10 cellular contexts compared by ENCODE assay signal in genomic region chr11:65787649-65788622, GRCh38.
DNase-seq lines count a peak whose midpoint lies in the region; ATAC-seq and TF ChIP-seq lines count a peak whose summit lies in the region.
"Had no signal": no experiment of that assay in that cellular context is flagged by ENCODE, and none has a peak within 500 bp of the region (broad histone marks: within the 10 kb centered on the region; RNA-seq: fewer than 3 reads in every experiment).

No MANE protein-coding gene starts in this region.

- no peaks in the 10 kb centered on the region for H3K36me3 ChIP-seq in RWPE2 (ENCODE audit: low read depth)
- peaks cover 5% of the 10 kb centered on the region for H3K36me3 ChIP-seq in iPS-15b (ENCODE audit: control insufficient read depth, insufficient read depth, low read length)

- no peak overlapping the region for H3K27ac ChIP-seq in RWPE2 (ENCODE audit: poor library complexity, severe bottlenecking)

- ATAC-seq in RWPE2 (ENCODE audit: low read depth): no peak
- no peak for ATAC-seq in stimulated activated effector memory CD8-positive, alpha-beta T cell treated with anti-CD3 and anti-CD28 coated beads, Interleukin-12 subunit alpha, Interleukin-12 subunit beta, amount 100 ng/mL, for 72 hours
- ATAC-seq in GM21360 (IDR thresholded peaks at IDR 0.05; ENCODE audit: unreplicated experiment): no peak

- H3K9me3 ChIP-seq in RWPE2 (ENCODE audit: severe bottlenecking) (no peaks in the 10 kb centered on the region), iPS-15b (ENCODE audit: control insufficient read depth, insufficient read depth, low read length) (no peaks in the 10 kb centered on the region)

- peaks cover 35% of the 10 kb centered on the region for H3K4me1 Mint-ChIP-seq in T-helper 2 cell treated with Interferon-gamma antibody and Interleukin-4, amounts not matched to agents 5 μg/mL and 100 μg/mL, for 36 hours (ENCODE audit: low read depth)
- H3K4me1 Mint-ChIP-seq in stimulated activated effector memory CD8-positive, alpha-beta T cell treated with anti-CD3 and anti-CD28 coated beads, Interleukin-12 subunit alpha, Interleukin-12 subunit beta, amount 100 ng/mL, for 72 hours: peaks cover 54% of the 10 kb centered on the region

- peaks cover 25% of the 10 kb centered on the region for H3K27me3 ChIP-seq in RWPE2 (ENCODE audit: insufficient read depth, poor library complexity, severe bottlenecking)
- peaks cover 32% of the 10 kb centered on the region for H3K27me3 ChIP-seq in iPS-15b (ENCODE audit: control insufficient read depth, insufficient read depth, low read length)

- H3K9ac ChIP-seq in iPS-15b (ENCODE audit: low read depth, low read length): peak overlapping the region; percentile 24

- H3K36me3 Mint-ChIP-seq in T-helper 2 cell treated with Interferon-gamma antibody and Interleukin-4, amounts not matched to agents 5 μg/mL and 100 μg/mL, for 36 hours (ENCODE audit: low read depth): peaks cover 1% of the 10 kb centered on the region
- H3K36me3 Mint-ChIP-seq in stimulated activated effector memory CD8-positive, alpha-beta T cell treated with anti-CD3 and anti-CD28 coated beads, Interleukin-12 subunit alpha, Interleukin-12 subunit beta, amount 100 ng/mL, for 72 hours: no peaks in the 10 kb centered on the region

- peaks cover 39% of the 10 kb centered on the region for H3K27me3 Mint-ChIP-seq in T-helper 2 cell treated with Interferon-gamma antibody and Interleukin-4, amounts not matched to agents 5 μg/mL and 100 μg/mL, for 36 hours (ENCODE audit: low read depth)

- DNase-seq in T-helper 2 cell treated with Interferon-gamma antibody and Interleukin-4, amounts not matched to agents 5 μg/mL and 100 μg/mL, for 36 hours (ENCODE audit: low spot score): no peak
- DNase-seq in T-helper 2 cell (no peak), RWPE2 (ENCODE audit: low spot score) (no peak), GM19240 (ENCODE audit: insufficient read length, low spot score) (no peak), NCI-H524 treated with DMSO at 0.1 percent for 48 hours (lab: John Stamatoyannopoulos, UW) (no peak)
- DNase-seq in stimulated activated effector memory CD8-positive, alpha-beta T cell treated with anti-CD3 and anti-CD28 coated beads, Interleukin-12 subunit alpha, Interleukin-12 subunit beta, amount 100 ng/mL, for 72 hours (ENCODE audit: low spot score in 2 of 2): no peak
- DNase-seq: C1 segment of cervical spinal cord, SIG-M5 had no signal

- TF ChIP-seq CTCF in RWPE2 (IDR thresholded peaks at IDR 0.05; ENCODE audit: poor library complexity, severe bottlenecking): no peak

- H3K9me3 Mint-ChIP-seq in T-helper 2 cell treated with Interferon-gamma antibody and Interleukin-4, amounts not matched to agents 5 μg/mL and 100 μg/mL, for 36 hours: no peaks in the 10 kb centered on the region
- no peaks in the 10 kb centered on the region for H3K9me3 Mint-ChIP-seq in stimulated activated effector memory CD8-positive, alpha-beta T cell treated with anti-CD3 and anti-CD28 coated beads, Interleukin-12 subunit alpha, Interleukin-12 subunit beta, amount 100 ng/mL, for 72 hours

- H3K4me3 Mint-ChIP-seq in T-helper 2 cell treated with Interferon-gamma antibody and Interleukin-4, amounts not matched to agents 5 μg/mL and 100 μg/mL, for 36 hours: peak overlapping the region; percentile 81
- peak overlapping the region; percentile 68 for H3K4me3 Mint-ChIP-seq in stimulated activated effector memory CD8-positive, alpha-beta T cell treated with anti-CD3 and anti-CD28 coated beads, Interleukin-12 subunit alpha, Interleukin-12 subunit beta, amount 100 ng/mL, for 72 hours

- peak overlapping the region; percentile 75 for H3K27ac Mint-ChIP-seq in T-helper 2 cell treated with Interferon-gamma antibody and Interleukin-4, amounts not matched to agents 5 μg/mL and 100 μg/mL, for 36 hours
- H3K27ac Mint-ChIP-seq in stimulated activated effector memory CD8-positive, alpha-beta T cell treated with anti-CD3 and anti-CD28 coated beads, Interleukin-12 subunit alpha, Interleukin-12 subunit beta, amount 100 ng/mL, for 72 hours: peak overlapping the region; percentile 45

- H3K4me1 ChIP-seq in RWPE2 (ENCODE audit: insufficient read depth, poor library complexity, severe bottlenecking) (peaks cover 9% of the 10 kb centered on the region), iPS-15b (ENCODE audit: control insufficient read depth, insufficient read depth, low read length) (peaks cover 19% of the 10 kb centered on the region)

- H3K4me3 ChIP-seq in RWPE2 (ENCODE audit: severe bottlenecking) (peak overlapping the region; percentile 7), iPS-15b (ENCODE audit: low read depth, low read length) (peak overlapping the region; percentile 82)
